ENCODE assay signal across 1 cellular context in the genomic region with DNA sequence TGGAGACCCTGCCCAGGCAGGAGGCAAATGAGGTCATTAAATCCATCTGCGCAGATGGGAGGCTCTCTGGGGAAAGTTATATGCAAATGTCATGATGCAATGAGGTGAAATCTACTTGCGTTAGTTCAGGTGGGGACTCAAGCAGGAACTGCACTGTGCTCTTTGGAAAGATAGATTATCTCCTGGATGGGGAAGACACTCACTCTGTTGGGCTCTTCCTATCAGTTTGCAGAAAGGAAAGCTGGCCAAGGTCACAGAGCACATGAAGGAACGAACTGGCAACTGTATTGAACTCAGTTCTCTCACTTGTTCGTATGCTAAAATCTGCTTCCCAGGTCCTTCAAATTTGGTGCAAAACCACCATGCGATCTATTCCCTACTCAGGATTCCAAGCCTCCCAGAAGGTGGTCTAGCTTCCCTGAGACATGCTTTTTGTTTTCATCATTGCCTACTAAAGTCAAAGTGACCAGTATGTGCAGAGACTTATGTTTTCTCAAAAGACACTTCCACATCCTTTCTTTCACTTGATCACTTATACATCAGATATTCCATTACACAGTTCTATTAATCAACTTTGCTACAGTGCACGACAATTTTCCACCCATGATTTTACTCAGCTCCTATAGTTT.
TF ChIP-seq lines count a peak whose summit lies in the region.

No MANE protein-coding gene starts in this region.

TF ChIP-seq in K562, 482 proteins besides CTCF, POLR2A, EP300 and RAD21 (continued from another document and continues in another):
- TF ChIP-seq, protein P1, sequence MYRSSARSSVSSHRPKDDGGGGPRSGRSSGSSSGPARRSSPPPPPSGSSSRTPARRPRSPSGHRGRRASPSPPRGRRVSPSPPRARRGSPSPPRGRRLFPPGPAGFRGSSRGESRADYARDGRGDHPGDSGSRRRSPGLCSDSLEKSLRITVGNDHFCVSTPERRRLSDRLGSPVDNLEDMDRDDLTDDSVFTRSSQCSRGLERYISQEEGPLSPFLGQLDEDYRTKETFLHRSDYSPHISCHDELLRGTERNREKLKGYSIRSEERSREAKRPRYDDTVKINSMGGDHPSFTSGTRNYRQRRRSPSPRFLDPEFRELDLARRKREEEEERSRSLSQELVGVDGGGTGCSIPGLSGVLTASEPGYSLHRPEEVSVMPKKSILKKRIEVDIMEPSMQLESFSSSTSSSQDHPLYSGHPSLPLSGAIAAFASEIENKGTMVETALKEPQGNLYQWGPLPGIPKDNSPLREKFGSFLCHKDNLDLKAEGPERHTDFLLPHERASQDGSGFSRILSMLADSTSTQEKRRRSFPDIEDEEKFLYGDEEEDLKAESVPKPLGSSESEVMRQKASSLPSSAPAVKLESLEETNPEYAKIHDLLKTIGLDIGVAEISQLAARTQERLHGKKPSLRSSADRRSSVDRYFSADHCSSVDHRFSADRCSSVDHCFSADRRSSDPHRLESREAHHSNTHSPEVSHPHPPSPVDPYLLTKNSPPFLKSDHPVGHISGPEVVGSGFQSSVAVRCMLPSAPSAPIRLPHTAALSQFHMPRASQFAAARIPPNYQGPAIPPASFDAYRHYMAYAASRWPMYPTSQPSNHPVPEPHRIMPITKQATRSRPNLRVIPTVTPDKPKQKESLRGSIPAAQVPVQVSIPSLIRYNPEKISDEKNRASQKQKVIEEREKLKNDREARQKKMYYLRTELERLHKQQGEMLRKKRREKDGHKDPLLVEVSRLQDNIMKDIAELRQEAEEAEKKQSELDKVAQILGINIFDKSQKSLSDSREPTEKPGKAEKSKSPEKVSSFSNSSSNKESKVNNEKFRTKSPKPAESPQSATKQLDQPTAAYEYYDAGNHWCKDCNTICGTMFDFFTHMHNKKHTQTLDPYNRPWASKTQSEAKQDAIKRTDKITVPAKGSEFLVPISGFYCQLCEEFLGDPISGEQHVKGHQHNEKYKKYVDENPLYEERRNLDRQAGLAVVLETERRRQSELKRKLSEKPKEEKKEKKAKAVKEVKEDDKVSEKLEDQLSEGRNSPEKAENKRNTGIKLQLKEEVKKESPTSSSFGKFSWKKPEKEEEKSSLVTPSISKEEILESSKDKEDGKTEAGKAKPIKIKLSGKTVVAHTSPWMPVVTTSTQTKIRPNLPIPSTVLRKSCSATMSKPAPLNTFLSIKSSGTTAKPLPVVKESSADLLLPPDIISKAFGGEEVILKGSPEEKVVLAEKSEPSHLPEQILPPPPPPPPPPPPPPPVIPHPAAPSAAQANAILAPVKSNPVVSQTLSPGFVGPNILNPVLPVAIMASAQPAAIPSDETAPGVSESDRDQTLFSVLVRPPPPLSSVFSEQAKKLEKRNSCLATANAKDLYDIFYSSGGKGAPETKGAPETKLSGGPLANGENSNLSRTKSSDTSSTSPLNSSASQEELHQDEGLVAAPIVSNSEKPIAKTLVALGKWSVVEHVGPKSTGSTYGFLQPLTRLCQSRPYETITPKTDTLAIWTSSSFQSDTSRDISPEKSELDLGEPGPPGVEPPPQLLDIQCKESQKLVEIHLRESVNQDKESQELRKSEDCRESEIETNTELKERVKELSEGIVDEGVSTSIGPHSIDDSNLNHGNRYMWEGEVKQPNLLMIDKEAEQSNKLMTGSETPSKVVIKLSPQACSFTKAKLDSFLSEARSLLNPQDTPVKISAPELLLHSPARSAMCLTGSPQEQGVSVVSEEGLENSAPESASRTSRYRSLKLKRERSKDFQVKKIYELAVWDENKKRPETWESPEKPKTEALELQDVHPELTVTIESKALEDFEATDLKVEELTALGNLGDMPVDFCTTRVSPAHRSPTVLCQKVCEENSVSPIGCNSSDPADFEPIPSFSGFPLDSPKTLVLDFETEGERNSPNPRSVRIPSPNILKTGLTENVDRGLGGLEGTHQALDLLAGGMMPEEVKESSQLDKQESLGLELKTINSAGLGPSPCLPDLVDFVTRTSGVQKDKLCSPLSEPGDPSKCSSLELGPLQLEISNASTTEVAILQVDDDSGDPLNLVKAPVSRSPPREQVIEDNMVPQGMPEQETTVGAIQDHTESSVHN (IDR thresholded peaks at IDR 0.05; ENCODE audit: borderline replicate concordance in 1 of 2, low read depth in 1 of 2): peak in 1 of 2 experiments; percentile 87; a peak in 2 of 4 replicates
- no peak for TF ChIP-seq SRSF3 (IDR thresholded peaks at IDR 0.05; ENCODE audit: insufficient read depth, low read length)
- TF ChIP-seq, protein P2, sequence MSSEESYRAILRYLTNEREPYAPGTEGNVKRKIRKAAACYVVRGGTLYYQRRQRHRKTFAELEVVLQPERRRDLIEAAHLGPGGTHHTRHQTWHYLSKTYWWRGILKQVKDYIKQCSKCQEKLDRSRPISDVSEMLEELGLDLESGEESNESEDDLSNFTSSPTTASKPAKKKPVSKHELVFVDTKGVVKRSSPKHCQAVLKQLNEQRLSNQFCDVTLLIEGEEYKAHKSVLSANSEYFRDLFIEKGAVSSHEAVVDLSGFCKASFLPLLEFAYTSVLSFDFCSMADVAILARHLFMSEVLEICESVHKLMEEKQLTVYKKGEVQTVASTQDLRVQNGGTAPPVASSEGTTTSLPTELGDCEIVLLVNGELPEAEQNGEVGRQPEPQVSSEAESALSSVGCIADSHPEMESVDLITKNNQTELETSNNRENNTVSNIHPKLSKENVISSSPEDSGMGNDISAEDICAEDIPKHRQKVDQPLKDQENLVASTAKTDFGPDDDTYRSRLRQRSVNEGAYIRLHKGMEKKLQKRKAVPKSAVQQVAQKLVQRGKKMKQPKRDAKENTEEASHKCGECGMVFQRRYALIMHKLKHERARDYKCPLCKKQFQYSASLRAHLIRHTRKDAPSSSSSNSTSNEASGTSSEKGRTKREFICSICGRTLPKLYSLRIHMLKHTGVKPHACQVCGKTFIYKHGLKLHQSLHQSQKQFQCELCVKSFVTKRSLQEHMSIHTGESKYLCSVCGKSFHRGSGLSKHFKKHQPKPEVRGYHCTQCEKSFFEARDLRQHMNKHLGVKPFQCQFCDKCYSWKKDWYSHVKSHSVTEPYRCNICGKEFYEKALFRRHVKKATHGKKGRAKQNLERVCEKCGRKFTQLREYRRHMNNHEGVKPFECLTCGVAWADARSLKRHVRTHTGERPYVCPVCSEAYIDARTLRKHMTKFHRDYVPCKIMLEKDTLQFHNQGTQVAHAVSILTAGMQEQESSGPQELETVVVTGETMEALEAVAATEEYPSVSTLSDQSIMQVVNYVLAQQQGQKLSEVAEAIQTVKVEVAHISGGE (CRISPR knock-in tag; IDR thresholded peaks at IDR 0.05): no peak
- TF ChIP-seq, protein P3, sequence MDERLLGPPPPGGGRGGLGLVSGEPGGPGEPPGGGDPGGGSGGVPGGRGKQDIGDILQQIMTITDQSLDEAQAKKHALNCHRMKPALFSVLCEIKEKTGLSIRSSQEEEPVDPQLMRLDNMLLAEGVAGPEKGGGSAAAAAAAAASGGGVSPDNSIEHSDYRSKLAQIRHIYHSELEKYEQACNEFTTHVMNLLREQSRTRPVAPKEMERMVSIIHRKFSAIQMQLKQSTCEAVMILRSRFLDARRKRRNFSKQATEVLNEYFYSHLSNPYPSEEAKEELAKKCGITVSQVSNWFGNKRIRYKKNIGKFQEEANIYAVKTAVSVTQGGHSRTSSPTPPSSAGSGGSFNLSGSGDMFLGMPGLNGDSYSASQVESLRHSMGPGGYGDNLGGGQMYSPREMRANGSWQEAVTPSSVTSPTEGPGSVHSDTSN (CRISPR knock-in tag; IDR thresholded peaks at IDR 0.05; ENCODE audit: low read depth): no peak
- TF ChIP-seq, protein P3 (tag; conservative IDR thresholded peaks at IDR 0.05; ENCODE audit: low read depth): no peak
- TF ChIP-seq, protein P4, sequence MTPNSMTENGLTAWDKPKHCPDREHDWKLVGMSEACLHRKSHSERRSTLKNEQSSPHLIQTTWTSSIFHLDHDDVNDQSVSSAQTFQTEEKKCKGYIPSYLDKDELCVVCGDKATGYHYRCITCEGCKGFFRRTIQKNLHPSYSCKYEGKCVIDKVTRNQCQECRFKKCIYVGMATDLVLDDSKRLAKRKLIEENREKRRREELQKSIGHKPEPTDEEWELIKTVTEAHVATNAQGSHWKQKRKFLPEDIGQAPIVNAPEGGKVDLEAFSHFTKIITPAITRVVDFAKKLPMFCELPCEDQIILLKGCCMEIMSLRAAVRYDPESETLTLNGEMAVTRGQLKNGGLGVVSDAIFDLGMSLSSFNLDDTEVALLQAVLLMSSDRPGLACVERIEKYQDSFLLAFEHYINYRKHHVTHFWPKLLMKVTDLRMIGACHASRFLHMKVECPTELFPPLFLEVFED (CRISPR knock-in tag; conservative IDR thresholded peaks at IDR 0.05): no peak
- TF ChIP-seq CCNT2 (IDR thresholded peaks at IDR 0.05; ENCODE audit: borderline replicate concordance, extremely low read depth, insufficient read length, low read depth, low read length): peak; percentile 87
- no peak for TF ChIP-seq CREBBP (IDR thresholded peaks at IDR 0.05; ENCODE audit: low read depth, low read length)
- TF ChIP-seq, protein P5, sequence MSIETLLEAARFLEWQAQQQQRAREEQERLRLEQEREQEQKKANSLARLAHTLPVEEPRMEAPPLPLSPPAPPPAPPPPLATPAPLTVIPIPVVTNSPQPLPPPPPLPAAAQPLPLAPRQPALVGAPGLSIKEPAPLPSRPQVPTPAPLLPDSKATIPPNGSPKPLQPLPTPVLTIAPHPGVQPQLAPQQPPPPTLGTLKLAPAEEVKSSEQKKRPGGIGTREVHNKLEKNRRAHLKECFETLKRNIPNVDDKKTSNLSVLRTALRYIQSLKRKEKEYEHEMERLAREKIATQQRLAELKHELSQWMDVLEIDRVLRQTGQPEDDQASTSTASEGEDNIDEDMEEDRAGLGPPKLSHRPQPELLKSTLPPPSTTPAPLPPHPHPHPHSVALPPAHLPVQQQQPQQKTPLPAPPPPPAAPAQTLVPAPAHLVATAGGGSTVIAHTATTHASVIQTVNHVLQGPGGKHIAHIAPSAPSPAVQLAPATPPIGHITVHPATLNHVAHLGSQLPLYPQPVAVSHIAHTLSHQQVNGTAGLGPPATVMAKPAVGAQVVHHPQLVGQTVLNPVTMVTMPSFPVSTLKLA (conservative IDR thresholded peaks at IDR 0.05): peak in 1 of 2 experiments; percentile 25; a peak in 2 of 4 replicates
- TF ChIP-seq, protein P6, sequence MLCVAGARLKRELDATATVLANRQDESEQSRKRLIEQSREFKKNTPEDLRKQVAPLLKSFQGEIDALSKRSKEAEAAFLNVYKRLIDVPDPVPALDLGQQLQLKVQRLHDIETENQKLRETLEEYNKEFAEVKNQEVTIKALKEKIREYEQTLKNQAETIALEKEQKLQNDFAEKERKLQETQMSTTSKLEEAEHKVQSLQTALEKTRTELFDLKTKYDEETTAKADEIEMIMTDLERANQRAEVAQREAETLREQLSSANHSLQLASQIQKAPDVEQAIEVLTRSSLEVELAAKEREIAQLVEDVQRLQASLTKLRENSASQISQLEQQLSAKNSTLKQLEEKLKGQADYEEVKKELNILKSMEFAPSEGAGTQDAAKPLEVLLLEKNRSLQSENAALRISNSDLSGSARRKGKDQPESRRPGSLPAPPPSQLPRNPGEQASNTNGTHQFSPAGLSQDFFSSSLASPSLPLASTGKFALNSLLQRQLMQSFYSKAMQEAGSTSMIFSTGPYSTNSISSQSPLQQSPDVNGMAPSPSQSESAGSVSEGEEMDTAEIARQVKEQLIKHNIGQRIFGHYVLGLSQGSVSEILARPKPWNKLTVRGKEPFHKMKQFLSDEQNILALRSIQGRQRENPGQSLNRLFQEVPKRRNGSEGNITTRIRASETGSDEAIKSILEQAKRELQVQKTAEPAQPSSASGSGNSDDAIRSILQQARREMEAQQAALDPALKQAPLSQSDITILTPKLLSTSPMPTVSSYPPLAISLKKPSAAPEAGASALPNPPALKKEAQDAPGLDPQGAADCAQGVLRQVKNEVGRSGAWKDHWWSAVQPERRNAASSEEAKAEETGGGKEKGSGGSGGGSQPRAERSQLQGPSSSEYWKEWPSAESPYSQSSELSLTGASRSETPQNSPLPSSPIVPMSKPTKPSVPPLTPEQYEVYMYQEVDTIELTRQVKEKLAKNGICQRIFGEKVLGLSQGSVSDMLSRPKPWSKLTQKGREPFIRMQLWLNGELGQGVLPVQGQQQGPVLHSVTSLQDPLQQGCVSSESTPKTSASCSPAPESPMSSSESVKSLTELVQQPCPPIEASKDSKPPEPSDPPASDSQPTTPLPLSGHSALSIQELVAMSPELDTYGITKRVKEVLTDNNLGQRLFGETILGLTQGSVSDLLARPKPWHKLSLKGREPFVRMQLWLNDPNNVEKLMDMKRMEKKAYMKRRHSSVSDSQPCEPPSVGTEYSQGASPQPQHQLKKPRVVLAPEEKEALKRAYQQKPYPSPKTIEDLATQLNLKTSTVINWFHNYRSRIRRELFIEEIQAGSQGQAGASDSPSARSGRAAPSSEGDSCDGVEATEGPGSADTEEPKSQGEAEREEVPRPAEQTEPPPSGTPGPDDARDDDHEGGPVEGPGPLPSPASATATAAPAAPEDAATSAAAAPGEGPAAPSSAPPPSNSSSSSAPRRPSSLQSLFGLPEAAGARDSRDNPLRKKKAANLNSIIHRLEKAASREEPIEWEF (CRISPR knock-in tag; IDR thresholded peaks at IDR 0.05): no peak
- TF ChIP-seq, protein P7, sequence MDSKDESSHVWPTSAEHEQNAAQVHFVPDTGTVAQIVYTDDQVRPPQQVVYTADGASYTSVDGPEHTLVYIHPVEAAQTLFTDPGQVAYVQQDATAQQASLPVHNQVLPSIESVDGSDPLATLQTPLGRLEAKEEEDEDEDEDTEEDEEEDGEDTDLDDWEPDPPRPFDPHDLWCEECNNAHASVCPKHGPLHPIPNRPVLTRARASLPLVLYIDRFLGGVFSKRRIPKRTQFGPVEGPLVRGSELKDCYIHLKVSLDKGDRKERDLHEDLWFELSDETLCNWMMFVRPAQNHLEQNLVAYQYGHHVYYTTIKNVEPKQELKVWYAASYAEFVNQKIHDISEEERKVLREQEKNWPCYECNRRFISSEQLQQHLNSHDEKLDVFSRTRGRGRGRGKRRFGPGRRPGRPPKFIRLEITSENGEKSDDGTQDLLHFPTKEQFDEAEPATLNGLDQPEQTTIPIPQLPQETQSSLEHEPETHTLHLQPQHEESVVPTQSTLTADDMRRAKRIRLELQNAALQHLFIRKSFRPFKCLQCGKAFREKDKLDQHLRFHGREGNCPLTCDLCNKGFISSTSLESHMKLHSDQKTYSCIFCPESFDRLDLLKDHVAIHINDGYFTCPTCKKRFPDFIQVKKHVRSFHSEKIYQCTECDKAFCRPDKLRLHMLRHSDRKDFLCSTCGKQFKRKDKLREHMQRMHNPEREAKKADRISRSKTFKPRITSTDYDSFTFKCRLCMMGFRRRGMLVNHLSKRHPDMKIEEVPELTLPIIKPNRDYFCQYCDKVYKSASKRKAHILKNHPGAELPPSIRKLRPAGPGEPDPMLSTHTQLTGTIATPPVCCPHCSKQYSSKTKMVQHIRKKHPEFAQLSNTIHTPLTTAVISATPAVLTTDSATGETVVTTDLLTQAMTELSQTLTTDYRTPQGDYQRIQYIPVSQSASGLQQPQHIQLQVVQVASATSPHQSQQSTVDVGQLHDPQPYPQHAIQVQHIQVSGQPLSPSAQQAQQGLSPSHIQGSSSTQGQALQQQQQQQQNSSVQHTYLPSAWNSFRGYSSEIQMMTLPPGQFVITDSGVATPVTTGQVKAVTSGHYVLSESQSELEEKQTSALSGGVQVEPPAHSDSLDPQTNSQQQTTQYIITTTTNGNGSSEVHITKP (IDR thresholded peaks at IDR 0.05; ENCODE audit: partially characterized antibody): peak; percentile 69
- TF ChIP-seq TRIM28 (IDR thresholded peaks at IDR 0.05): peak; percentile 24; the same call in 1 of the 2 replicates
- TF ChIP-seq CHCHD3 (CRISPR knock-in tag; IDR thresholded peaks at IDR 0.05): no peak
- TF ChIP-seq SMARCB1 (IDR thresholded peaks at IDR 0.05; ENCODE audit: insufficient read length, low read depth): no peak
- TF ChIP-seq CEBPG (CRISPR knock-in tag; IDR thresholded peaks at IDR 0.05): peak; percentile 99
- TF ChIP-seq CEBPG (tag; conservative IDR thresholded peaks at IDR 0.05 in 1 of 2, IDR thresholded peaks at IDR 0.05 in 1 of 2): peak; percentile 95 to 100
- TF ChIP-seq ZNF239 (CRISPR knock-in tag; IDR thresholded peaks at IDR 0.05): no peak
